Comparison of ENCODE assay signal across 11 cellular contexts in genomic region chr4:102684605-102685052, GRCh38.
A peak's percentile ranks its signal among the peaks of the same experiment; 100 is the strongest.
DNase-seq lines count a peak whose midpoint lies in the region; ATAC-seq and TF ChIP-seq lines count a peak whose summit lies in the region.
"Had no signal": no experiment of that assay in that cellular context is flagged by ENCODE, and none has a peak within 500 bp of the region (broad histone marks: within the 10 kb centered on the region; RNA-seq: fewer than 3 reads in every experiment).

No MANE protein-coding gene starts in this region.

- no peaks in the 10 kb centered on the region for H3K27me3 ChIP-seq in OCI-LY1 (ENCODE audit: insufficient read depth, low read length)
- H3K27me3 ChIP-seq: ascending aorta, Peyer's patch had no signal

- no peaks in the 10 kb centered on the region for H3K27me3 Mint-ChIP-seq in T-helper 17 cell

- POLR2A ChIA-PET in GM10248 (lab: Yijun Ruan, JAX) = no interaction called here

- no peaks in the 10 kb centered on the region for H3K9me3 ChIP-seq in OCI-LY1 (ENCODE audit: low read length)
- no peaks in the 10 kb centered on the region for H3K9me3 ChIP-seq in T-helper 17 cell (ENCODE audit: control insufficient read depth, low read length, poor library complexity, severe bottlenecking)
- H3K9me3 ChIP-seq: ascending aorta, Peyer's patch had no signal

- H3K36me3 Mint-ChIP-seq in T-helper 17 cell (ENCODE audit: low read depth) = no peaks in the 10 kb centered on the region

- CTCF ChIA-PET in GM10248 (lab: Yijun Ruan, JAX) = no interaction called here

- no peak overlapping the region for H3K9ac ChIP-seq in OCI-LY1 (ENCODE audit: low read length)

- H2AFZ ChIP-seq in OCI-LY1 (ENCODE audit: low read length) = no peak overlapping the region

- H3K4me1 Mint-ChIP-seq in T-helper 17 cell = no peaks in the 10 kb centered on the region

- DNase-seq in AG10803 (ENCODE audit: low read depth) (peak; percentile 23), H4 (ENCODE audit: low spot score) (peak; percentile 12), nucleus accumbens (lab: John Stamatoyannopoulos, UW) (no peak), T-helper 17 cell (no peak), GM10248 (ENCODE audit: extremely low spot score) (no peak)
- DNase-seq: NCI-H1092, Peyer's patch had no signal

- ATAC-seq in esophagus mucosa = peak; percentile 97
- ATAC-seq in T-helper 17 cell = no peak
- ATAC-seq in HG02970 (IDR thresholded peaks at IDR 0.05; ENCODE audit: low FRiP score, unreplicated experiment) = no peak

- peaks cover 30% of the 10 kb centered on the region for H3K4me1 ChIP-seq in OCI-LY1 (ENCODE audit: insufficient read depth, low read length, severe bottlenecking)
- H3K4me1 ChIP-seq: ascending aorta, Peyer's patch had no signal

- no peak overlapping the region for H3K4me3 ChIP-seq in AG10803 (ENCODE audit: low read length)
- H3K4me3 ChIP-seq in OCI-LY1 (ENCODE audit: low read depth, low read length, poor library complexity, severe bottlenecking) = no peak overlapping the region
- H3K4me3 ChIP-seq: ascending aorta, Peyer's patch had no signal

- no peaks in the 10 kb centered on the region for H3K9me2 ChIP-seq in OCI-LY1 (ENCODE audit: low read depth, low read length)

- H4K20me1 ChIP-seq in OCI-LY1 (ENCODE audit: insufficient read depth, low read length) = no peaks in the 10 kb centered on the region

- TF ChIP-seq CTCF in AG10803 (conservative IDR thresholded peaks at IDR 0.05; ENCODE audit: low read length) (no peak), OCI-LY1 (IDR thresholded peaks at IDR 0.05; ENCODE audit: low read length) (no peak), GM10248 (IDR thresholded peaks at IDR 0.05; ENCODE audit: control extremely low read depth, extremely low read depth, low read depth, missing control alignments) (no peak)

- peak overlapping the region; percentile 14 for H3K27ac ChIP-seq in OCI-LY1 (ENCODE audit: low read depth, low read length, poor library complexity, severe bottlenecking)
- H3K27ac ChIP-seq: ascending aorta, Peyer's patch had no signal

- no peak overlapping the region for H3K4me2 ChIP-seq in OCI-LY1 (ENCODE audit: low read length)

- H3K27ac Mint-ChIP-seq in T-helper 17 cell = no peak overlapping the region

- H3K4me3 Mint-ChIP-seq in T-helper 17 cell = no peak overlapping the region

- H3F3A ChIP-seq in OCI-LY1 (ENCODE audit: insufficient read depth, low read length) = no peaks in the 10 kb centered on the region

- peaks cover 42% of the 10 kb centered on the region for H3K36me3 ChIP-seq in OCI-LY1 (ENCODE audit: insufficient read depth, low read length)

- H3K79me2 ChIP-seq in OCI-LY1 (ENCODE audit: insufficient read depth, low read length) = no peaks in the 10 kb centered on the region

Comparison
In these comparisons a context has a peak if more than half of its experiments do, and no peak if none do; other contexts are left out.
1. DNase-seq: peak in AG10803 (single experiment) and H4 (single experiment); none in nucleus accumbens (0 of 56), T-helper 17 cell (0 of 3) and GM10248 (single experiment).